ENCODE assay signal across 2 cellular contexts in the genomic region with DNA sequence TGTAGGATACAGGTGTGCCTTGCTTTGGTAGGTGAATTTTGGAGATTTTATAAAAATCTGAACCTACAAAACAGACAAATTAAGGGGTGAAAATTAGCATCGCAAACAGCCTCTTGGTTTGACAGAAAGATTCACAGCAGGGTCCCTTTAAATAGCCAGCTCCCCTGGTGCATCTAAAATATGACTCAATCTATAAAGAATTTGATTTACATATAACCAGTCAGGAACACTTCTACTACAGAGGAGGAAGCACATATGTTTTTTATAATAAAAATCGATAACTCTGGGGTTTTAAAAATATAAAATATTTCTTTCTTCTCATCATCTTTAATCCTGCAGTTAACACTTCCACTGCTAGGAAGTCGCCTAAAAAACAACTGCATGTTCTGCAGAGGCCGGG.
TF ChIP-seq lines count a peak whose summit lies in the region.

No MANE protein-coding gene starts in this region.

TF ChIP-seq in IMR-90, 13 proteins besides CTCF, POLR2A, EP300 and RAD21:
- TF ChIP-seq MAFK (IDR thresholded peaks at IDR 0.05; ENCODE audit: low read depth, low read length) = no peak
- TF ChIP-seq CEBPB (IDR thresholded peaks at IDR 0.05; ENCODE audit: low read depth, low read length) = no peak
- TF ChIP-seq CHD1 (IDR thresholded peaks at IDR 0.05; ENCODE audit: low read depth, low read length) = no peak
- TF ChIP-seq SMC3 (IDR thresholded peaks at IDR 0.05; ENCODE audit: low read depth, low read length) = no peak
- no peak for TF ChIP-seq RCOR1 (IDR thresholded peaks at IDR 0.05; ENCODE audit: insufficient replicate concordance, low read length)
- no peak for TF ChIP-seq BHLHE40 (IDR thresholded peaks at IDR 0.05; ENCODE audit: low read depth, low read length)
- no peak for TF ChIP-seq NFE2L2 (IDR thresholded peaks at IDR 0.05; ENCODE audit: low read depth, low read length)
- TF ChIP-seq MXI1 (IDR thresholded peaks at IDR 0.05; ENCODE audit: borderline replicate concordance, low read depth, low read length) = no peak
- no peak for TF ChIP-seq MAZ (IDR thresholded peaks at IDR 0.05; ENCODE audit: borderline replicate concordance, low read depth, low read length)
- TF ChIP-seq, protein P1, sequence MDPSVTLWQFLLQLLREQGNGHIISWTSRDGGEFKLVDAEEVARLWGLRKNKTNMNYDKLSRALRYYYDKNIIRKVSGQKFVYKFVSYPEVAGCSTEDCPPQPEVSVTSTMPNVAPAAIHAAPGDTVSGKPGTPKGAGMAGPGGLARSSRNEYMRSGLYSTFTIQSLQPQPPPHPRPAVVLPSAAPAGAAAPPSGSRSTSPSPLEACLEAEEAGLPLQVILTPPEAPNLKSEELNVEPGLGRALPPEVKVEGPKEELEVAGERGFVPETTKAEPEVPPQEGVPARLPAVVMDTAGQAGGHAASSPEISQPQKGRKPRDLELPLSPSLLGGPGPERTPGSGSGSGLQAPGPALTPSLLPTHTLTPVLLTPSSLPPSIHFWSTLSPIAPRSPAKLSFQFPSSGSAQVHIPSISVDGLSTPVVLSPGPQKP (IDR thresholded peaks at IDR 0.05; ENCODE audit: borderline replicate concordance, low read depth, low read length) = no peak
- TF ChIP-seq FOS (IDR thresholded peaks at IDR 0.05; ENCODE audit: low read depth, low read length) = no peak
- no peak for TF ChIP-seq RFX5 (IDR thresholded peaks at IDR 0.05; ENCODE audit: low read depth, low read length)
- TF ChIP-seq, protein P2, sequence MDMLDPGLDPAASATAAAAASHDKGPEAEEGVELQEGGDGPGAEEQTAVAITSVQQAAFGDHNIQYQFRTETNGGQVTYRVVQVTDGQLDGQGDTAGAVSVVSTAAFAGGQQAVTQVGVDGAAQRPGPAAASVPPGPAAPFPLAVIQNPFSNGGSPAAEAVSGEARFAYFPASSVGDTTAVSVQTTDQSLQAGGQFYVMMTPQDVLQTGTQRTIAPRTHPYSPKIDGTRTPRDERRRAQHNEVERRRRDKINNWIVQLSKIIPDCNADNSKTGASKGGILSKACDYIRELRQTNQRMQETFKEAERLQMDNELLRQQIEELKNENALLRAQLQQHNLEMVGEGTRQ (IDR thresholded peaks at IDR 0.05; ENCODE audit: low read depth, low read length) = no peak

TF ChIP-seq in SK-N-SH treated with all-trans-retinoic acid at 6 μM for 48 hours, 23 proteins besides CTCF, POLR2A, EP300 and RAD21:
- no peak for TF ChIP-seq ISL1 (CRISPR knock-in tag; IDR thresholded peaks at IDR 0.05)
- TF ChIP-seq ZC3H10 (CRISPR knock-in tag; IDR thresholded peaks at IDR 0.05) = no peak
- no peak for TF ChIP-seq PPARA (CRISPR knock-in tag; IDR thresholded peaks at IDR 0.05; ENCODE audit: borderline replicate concordance)
- TF ChIP-seq SNAI2 (CRISPR knock-in tag; IDR thresholded peaks at IDR 0.05) = no peak
- no peak for TF ChIP-seq TOX (CRISPR knock-in tag; IDR thresholded peaks at IDR 0.05; ENCODE audit: borderline replicate concordance)
- no peak for TF ChIP-seq ZNF8 (CRISPR knock-in tag; IDR thresholded peaks at IDR 0.05)
